17 cellular contexts compared by ENCODE assay signal in genomic region chr17:57832299-57832698, GRCh38. TPM values are rescaled to one million over a fixed set of nuclear protein-coding genes. Genes with fewer than 3 reads are reported as not detected.
DNase-seq lines count a peak whose midpoint lies in the region; ATAC-seq and TF ChIP-seq lines count a peak whose summit lies in the region.
"Had no signal": no experiment of that assay in that cellular context is flagged by ENCODE, and none has a peak within 500 bp of the region (broad histone marks: within the 10 kb centered on the region; RNA-seq: fewer than 3 reads in every experiment).

No MANE protein-coding gene starts in this region.

- H3K4me3 Mint-ChIP-seq in neural progenitor cell: no peak overlapping the region
- H3K4me3 Mint-ChIP-seq: activated naive CD4-positive, alpha-beta T cell treated with anti-CD3 and anti-CD28 coated beads for 36 hours had no signal

- H2AFZ ChIP-seq in neural progenitor cell (replicated peaks) (no peak overlapping the region), OCI-LY7 (ENCODE audit: low read length) (no peak overlapping the region)

- intact Hi-C loops in heart right ventricle (cut with DNase I): loop anchor here (2.0 to 10.0 kb wide), 15 partner anchors 19 to 707 kb away; partner anchors contain the start of genes CCDC182 (in 1 of the 10), MRPS23 (in 1 of the 10) and MSI2 (in 1 of the 10)
- intact Hi-C loops in left ventricle myocardium superior (cut with micrococcal nuclease): loop anchor here (10.0 kb wide), 1 partner anchor 237 kb away; no protein-coding TSS in a partner anchor
- intact Hi-C loops in OCI-LY7 (cut with micrococcal nuclease; ENCODE audit: unreplicated experiment): no loop called here
- intact Hi-C loops in vagina (cut with DNase I): no loop called here

- peaks cover 16% of the 10 kb centered on the region for H3K4me1 Mint-ChIP-seq in neural progenitor cell

- CTCF ChIA-PET in OCI-LY7 (lab: Charles Lee; ENCODE audit: unreplicated experiment): no interaction called here

- no peak overlapping the region for H3K9ac ChIP-seq in neural progenitor cell

- no peaks in the 10 kb centered on the region for H3K27me3 Mint-ChIP-seq in neural progenitor cell (ENCODE audit: insufficient read depth, low read depth)
- H3K27me3 Mint-ChIP-seq: CD4-positive, alpha-beta memory T cell had no signal

- DNase-seq in heart right ventricle: no peak
- DNase-seq in left ventricle myocardium superior: no peak
- no peak for DNase-seq in WERI-Rb-1
- no peak for DNase-seq in neural progenitor cell (ENCODE audit: low spot score)
- DNase-seq in OCI-LY7 (ENCODE audit: low spot score): no peak
- DNase-seq in NCI-H446 treated with DMSO at 0.1 percent for 48 hours (lab: John Stamatoyannopoulos, UW): no peak
- no peak for DNase-seq in vagina (ENCODE audit: extremely low spot score in 2 of 2)
- no peak for DNase-seq in HT-29 (ENCODE audit: low spot score)
- DNase-seq: 8988T; activated naive CD4-positive, alpha-beta T cell treated with anti-CD3 and anti-CD28 coated beads for 36 hours; CD4-positive, alpha-beta memory T cell; effector memory CD4-positive, alpha-beta T cell; foreskin keratinocyte; midbrain; stimulated activated CD4-positive, alpha-beta T cell treated with anti-CD3 and anti-CD28 coated beads, Interleukin-12 subunit alpha, Interleukin-12 subunit beta, amount 100 ng/mL, for 4 hours had no signal

- no peak overlapping the region for H3K27ac Mint-ChIP-seq in neural progenitor cell
- H3K27ac Mint-ChIP-seq: activated naive CD4-positive, alpha-beta T cell treated with anti-CD3 and anti-CD28 coated beads for 36 hours had no signal

- H3K36me3 ChIP-seq in heart right ventricle (peaks cover 0 to 14% (median 0%) of the 10 kb centered on the region in 9 donors), WERI-Rb-1 (peaks cover 4% of the 10 kb centered on the region), neural progenitor cell (no peaks in the 10 kb centered on the region), OCI-LY7 (ENCODE audit: insufficient read depth, low read length) (peaks cover 2% of the 10 kb centered on the region; the same call in 1 of the 2 replicates), vagina (no peaks in the 10 kb centered on the region)
- H3K36me3 ChIP-seq: breast epithelium, thyroid gland had no signal

- no peak for ATAC-seq in heart right ventricle
- ATAC-seq in left ventricle myocardium superior: no peak

- H3K9me3 Mint-ChIP-seq in neural progenitor cell: no peaks in the 10 kb centered on the region
- H3K9me3 Mint-ChIP-seq: activated naive CD4-positive, alpha-beta T cell treated with anti-CD3 and anti-CD28 coated beads for 36 hours; CD4-positive, alpha-beta memory T cell had no signal

- BruUV-seq in OCI-LY7 (replicated peaks; lab: Mats Ljungman, UMichigan): no TSS peak

- H3K79me2 ChIP-seq in neural progenitor cell (ENCODE audit: low read depth) (no peaks in the 10 kb centered on the region), OCI-LY7 (ENCODE audit: insufficient read depth, low read depth, low read length) (no peaks in the 10 kb centered on the region)

- POLR2A ChIA-PET in OCI-LY7 (lab: Charles Lee): no interaction called here

- peaks cover 30% of the 10 kb centered on the region for H3F3A ChIP-seq in neural progenitor cell (ENCODE audit: low read depth)

- peak overlapping the region in 9 of 10 donors; percentile 74 to 91 (median 86) for H3K27ac ChIP-seq in heart right ventricle
- peak overlapping the region; percentile 77 for H3K27ac ChIP-seq in WERI-Rb-1
- H3K27ac ChIP-seq in neural progenitor cell: no peak overlapping the region
- H3K27ac ChIP-seq in OCI-LY7 (ENCODE audit: low read depth, low read length, poor library complexity, severe bottlenecking): no peak overlapping the region
- H3K27ac ChIP-seq in vagina: no peak overlapping the region
- H3K27ac ChIP-seq: foreskin keratinocyte had no signal

- no peak for TF ChIP-seq POLR2A in vagina (IDR thresholded peaks at IDR 0.05)

- H3K4me2 ChIP-seq in neural progenitor cell (peak overlapping the region; percentile 75), OCI-LY7 (ENCODE audit: low read length) (no peak overlapping the region)

- 73 to 78% methylated on average over 2 of the region's 2 CpGs for WGBS in heart right ventricle, 2 donors

- H3K4me1 ChIP-seq in heart right ventricle (peaks cover 0 to 41% (median 19%) of the 10 kb centered on the region in 9 donors), neural progenitor cell (peaks cover 12% of the 10 kb centered on the region), OCI-LY7 (ENCODE audit: insufficient read depth, low read length, poor library complexity, severe bottlenecking) (peaks cover 5% of the 10 kb centered on the region), vagina (peaks cover 16% of the 10 kb centered on the region)

- peaks cover 5% of the 10 kb centered on the region for H3K36me3 Mint-ChIP-seq in neural progenitor cell

- H3K4me3 ChIP-seq in heart right ventricle (no peak overlapping the region), WERI-Rb-1 (ENCODE audit: low read depth, low read length) (no peak overlapping the region), neural progenitor cell (peak overlapping the region; percentile 44), OCI-LY7 (ENCODE audit: low read depth, low read length, poor library complexity, severe bottlenecking) (no peak overlapping the region), vagina (no peak overlapping the region)
- H3K4me3 ChIP-seq: thyroid gland had no signal

- H3K27me3 ChIP-seq in heart right ventricle (no peaks in the 10 kb centered on the region), WERI-Rb-1 (ENCODE audit: insufficient read depth, low read depth, severe bottlenecking) (no peaks in the 10 kb centered on the region), neural progenitor cell (no peaks in the 10 kb centered on the region), vagina (no peaks in the 10 kb centered on the region)
- H3K27me3 ChIP-seq: breast epithelium, foreskin keratinocyte, thyroid gland had no signal

- no peaks in the 10 kb centered on the region for H3K9me2 ChIP-seq in OCI-LY7 (ENCODE audit: insufficient read depth, low read length)

- TF ChIP-seq CTCF in heart right ventricle (IDR thresholded peaks at IDR 0.05) (no peak), WERI-Rb-1 (IDR thresholded peaks at IDR 0.05; ENCODE audit: low read depth, low read length) (no peak), neural progenitor cell (IDR thresholded peaks at IDR 0.05) (no peak), OCI-LY7 (conservative IDR thresholded peaks at IDR 0.05; ENCODE audit: low read length) (no peak), vagina (IDR thresholded peaks at IDR 0.05) (no peak)

- no peaks in the 10 kb centered on the region for H4K20me1 ChIP-seq in neural progenitor cell (ENCODE audit: low read depth)
- H4K20me1 ChIP-seq in OCI-LY7 (ENCODE audit: insufficient read depth, low read length): no peaks in the 10 kb centered on the region

- no peaks in the 10 kb centered on the region for H3K9me3 ChIP-seq in heart right ventricle
- H3K9me3 ChIP-seq in WERI-Rb-1 (ENCODE audit: severe bottlenecking): no peaks in the 10 kb centered on the region
- H3K9me3 ChIP-seq in neural progenitor cell (ENCODE audit: low read depth): no peaks in the 10 kb centered on the region
- no peaks in the 10 kb centered on the region for H3K9me3 ChIP-seq in OCI-LY7 (ENCODE audit: low read length)
- no peaks in the 10 kb centered on the region for H3K9me3 ChIP-seq in vagina
- H3K9me3 ChIP-seq: breast epithelium, thyroid gland had no signal

RNA-seq across cellular contexts. Expression of gene MRPS23, which starts 17.5 kb away (rescaled TPM):
- 100 to 1,000 TPM in 2 of 10 donors, 10 to 100 TPM in 8; 61.2 to 103 (median 75.5) TPM for total RNA-seq in heart right ventricle
- 100 to 1,000 TPM in 1 of 2 donors, 1 to 10 TPM in 1; 9.9 to 132 TPM for polyA plus RNA-seq in heart right ventricle
- 86.3 TPM for total RNA-seq in left ventricle myocardium superior
- 16.4 and 33.3 TPM in 2 replicates for total RNA-seq in neural progenitor cell (ENCODE audit: low replicate concordance)
- 46.3 and 50.3 TPM in 2 replicates for total RNA-seq in OCI-LY7 (2014; rRNA removed; shearing (Covaris generic))
- 57.3 and 73.5 TPM in 2 replicates for total RNA-seq in OCI-LY7 (2022)
- 6.9 TPM for total RNA-seq in vagina
- 39.9 and 52.7 TPM in 2 replicates for total RNA-seq in HT-29 (2014; rRNA removed; shearing (Covaris generic))

Comparison
In these comparisons a context has a peak if more than half of its experiments do, and no peak if none do; other contexts are left out.
1. H3K27ac ChIP-seq: peak in heart right ventricle (9 of 10) and WERI-Rb-1 (single experiment); none in neural progenitor cell (single experiment), OCI-LY7 (single experiment) and vagina (single experiment).
2. intact Hi-C loops: an anchor here in heart right ventricle (2.0 to 10.0 kb wide) and left ventricle myocardium superior (10.0 kb wide); none called in OCI-LY7 and vagina.